ENCODE assay signal across 8 cellular contexts in genomic region chr1:207868252-207868768, GRCh38. TPM values are rescaled to one million over a fixed set of nuclear protein-coding genes. Genes with fewer than 3 reads are reported as not detected.
A peak's percentile ranks its signal among the peaks of the same experiment; 100 is the strongest.
DNase-seq lines count a peak whose midpoint lies in the region; ATAC-seq and TF ChIP-seq lines count a peak whose summit lies in the region.

No MANE protein-coding gene starts in this region.

- peak overlapping the region; percentile 92 for H3K27ac Mint-ChIP-seq in activated T-cell treated with anti-CD3 and anti-CD28 coated beads, Interleukin-2, amount 50 U/mL, for 24 hours
- no peak overlapping the region for H3K27ac Mint-ChIP-seq in neural crest cell (ENCODE audit: unreplicated experiment)

- DNase-seq in NCI-H1105 treated with DMSO at 0.1 percent for 48 hours (lab: John Stamatoyannopoulos, UW): peak; percentile 38
- no peak for DNase-seq in NCI-H1105 (lab: John Stamatoyannopoulos, UW)
- DNase-seq in activated T-cell treated with anti-CD3 and anti-CD28 coated beads, Interleukin-2, amount 50 U/mL, for 24 hours: peak; percentile 55
- peak; percentile 57 for DNase-seq in fibroblast of the aortic adventitia (ENCODE audit: low read depth)
- no peak for DNase-seq in neural crest cell (ENCODE audit: low read depth, low spot score)
- no peak for DNase-seq in HuH-7.5 (ENCODE audit: low spot score)

- H3K36me3 Mint-ChIP-seq in activated T-cell treated with anti-CD3 and anti-CD28 coated beads, Interleukin-2, amount 50 U/mL, for 24 hours (ENCODE audit: low read depth): peaks cover 43% of the 10 kb centered on the region
- H3K36me3 Mint-ChIP-seq in neural crest cell (ENCODE audit: low read depth): peaks cover 5% of the 10 kb centered on the region

- no peak for TF ChIP-seq CTCF in fibroblast of the aortic adventitia (IDR thresholded peaks at IDR 0.05; ENCODE audit: insufficient read depth, low read length)
- no peak for TF ChIP-seq CTCF in neural crest cell (conservative IDR thresholded peaks at IDR 0.05)

- H3K4me3 ChIP-seq in fibroblast of the aortic adventitia (ENCODE audit: low read depth, low read length): peak overlapping the region; percentile 82

- H3K4me1 Mint-ChIP-seq in activated T-cell treated with anti-CD3 and anti-CD28 coated beads, Interleukin-2, amount 50 U/mL, for 24 hours (ENCODE audit: low read depth): peaks cover 82% of the 10 kb centered on the region
- peaks cover 13% of the 10 kb centered on the region for H3K4me1 Mint-ChIP-seq in neural crest cell

- H3K27me3 Mint-ChIP-seq in activated T-cell treated with anti-CD3 and anti-CD28 coated beads, Interleukin-2, amount 50 U/mL, for 24 hours: no peaks in the 10 kb centered on the region
- peaks cover 11% of the 10 kb centered on the region for H3K27me3 Mint-ChIP-seq in neural crest cell (ENCODE audit: low read depth)

- H3K4me3 Mint-ChIP-seq in activated T-cell treated with anti-CD3 and anti-CD28 coated beads, Interleukin-2, amount 50 U/mL, for 24 hours: peak overlapping the region; percentile 92
- H3K4me3 Mint-ChIP-seq in neural crest cell: peak overlapping the region; percentile 85

- ATAC-seq in HG03432 (IDR thresholded peaks at IDR 0.05; ENCODE audit: unreplicated experiment): peak; percentile 18
- no peak for ATAC-seq in GM21737 (IDR thresholded peaks at IDR 0.05; ENCODE audit: unreplicated experiment)

- no peaks in the 10 kb centered on the region for H3K9me3 Mint-ChIP-seq in activated T-cell treated with anti-CD3 and anti-CD28 coated beads, Interleukin-2, amount 50 U/mL, for 24 hours
- no peaks in the 10 kb centered on the region for H3K9me3 Mint-ChIP-seq in neural crest cell

RNA-seq across cellular contexts. Expression of gene CD34, which starts 42.6 kb away (rescaled TPM):
- total RNA-seq in fibroblast of the aortic adventitia (ENCODE audit: low replicate concordance) (0.27 and 4.8 TPM in 2 replicates), neural crest cell (0.14 and 0.26 TPM in 2 replicates)

Comparison
In these comparisons a context has a peak if more than half of its experiments do, and no peak if none do; other contexts are left out.
1. DNase-seq: peak in NCI-H1105 treated with DMSO at 0.1 percent for 48 hours (single experiment), activated T-cell treated with anti-CD3 and anti-CD28 coated beads, Interleukin-2, amount 50 U/mL, for 24 hours (single experiment) and fibroblast of the aortic adventitia (single experiment); none in NCI-H1105 (single experiment), neural crest cell (single experiment) and HuH-7.5 (single experiment).